22 cellular contexts compared by ENCODE assay signal in the genomic region with DNA sequence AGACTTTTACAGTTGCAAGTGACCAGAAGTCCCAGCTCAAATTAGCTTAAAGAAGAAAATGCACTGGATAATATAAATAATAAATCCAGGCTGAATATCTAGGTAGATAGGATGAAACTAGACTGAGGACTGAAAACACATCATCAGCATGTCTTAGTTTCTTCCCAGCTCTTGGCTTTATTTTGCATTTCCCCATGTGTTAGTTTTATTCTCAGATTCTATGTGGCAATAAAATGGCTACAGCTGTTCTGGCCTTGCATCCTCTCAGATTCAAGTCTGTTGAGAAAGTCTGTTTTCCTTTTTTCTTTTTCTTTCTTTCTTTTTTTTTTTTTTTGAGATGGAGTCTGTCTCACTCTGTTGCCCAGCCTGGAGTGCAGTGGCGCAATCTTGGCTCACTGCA.
"Had no signal": no experiment of that assay in that cellular context is flagged by ENCODE, and none has a peak within 500 bp of the region (broad histone marks: within the 10 kb centered on the region; RNA-seq: fewer than 3 reads in every experiment).

No MANE protein-coding gene starts in this region.

- H3K9me3 ChIP-seq: ovary, thyroid gland had no signal

- H3K4me3 Mint-ChIP-seq: memory B cell, mesothelial cell of epicardium, natural killer cell, neural crest cell, type B pancreatic cell had no signal

- ATAC-seq: esophagus mucosa, left lung, natural killer cell had no signal

- H3K36me3 ChIP-seq: gastroesophageal sphincter, left lung, lower lobe of right lung, ovary, suprapubic skin, thyroid gland had no signal

- H3K27me3 ChIP-seq: gastroesophageal sphincter, left lung, ovary, suprapubic skin, thyroid gland had no signal

- H3K27ac Mint-ChIP-seq: memory B cell, mesothelial cell of epicardium, natural killer cell, progenitor cell of endocrine pancreas, type B pancreatic cell had no signal

- H3K36me3 Mint-ChIP-seq: mesothelial cell of epicardium, type B pancreatic cell had no signal

- H3K4me1 Mint-ChIP-seq: memory B cell, mesothelial cell of epicardium, natural killer cell, neural crest cell had no signal

- H3K27ac ChIP-seq: dorsolateral prefrontal cortex, gastroesophageal sphincter, lower lobe of right lung, ovary, skin epidermis, suprapubic skin, thyroid gland had no signal

- H3K4me1 ChIP-seq: gastroesophageal sphincter, suprapubic skin, thyroid gland had no signal

- DNase-seq: cortex of kidney; dorsolateral prefrontal cortex; effector CD8-positive, alpha-beta T cell; glutamatergic neuron; islet precursor cell; left lung; lower lobe of right lung; natural killer cell; nucleus accumbens; ovary; stimulated activated CD4-positive, alpha-beta T cell treated with anti-CD3 and anti-CD28 coated beads, Interleukin-2, amount 100 ng/mL, for 24 hours; stimulated activated naive CD4-positive, alpha-beta T cell treated with Interleukin-2 at 50 U/mL for 16 hours; thyroid gland had no signal

- H3K4me3 ChIP-seq: dorsolateral prefrontal cortex, gastroesophageal sphincter, left lung, lower lobe of right lung, ovary, skin epidermis, suprapubic skin, thyroid gland had no signal
